23 cellular contexts compared by ENCODE assay signal in the genomic region with DNA sequence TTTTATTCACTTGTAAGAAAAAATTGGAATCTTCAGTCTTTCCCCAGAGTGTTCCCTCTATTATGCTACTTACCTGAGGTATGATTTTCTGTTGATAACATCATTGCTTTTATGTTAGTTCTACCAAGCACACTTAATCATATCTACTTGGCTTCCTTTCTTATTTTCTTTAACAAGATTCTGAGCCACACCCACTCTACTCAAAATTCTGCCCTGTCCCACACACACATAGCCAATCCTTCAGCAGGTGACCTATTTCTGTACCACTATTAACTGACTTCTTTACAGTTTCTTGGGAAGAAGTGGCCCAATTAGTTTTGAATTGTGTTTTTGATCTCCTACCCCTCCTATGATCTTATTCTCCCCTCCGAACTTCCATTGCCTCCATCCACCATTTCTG.
"Had no signal": no experiment of that assay in that cellular context is flagged by ENCODE, and none has a peak within 500 bp of the region (broad histone marks: within the 10 kb centered on the region; RNA-seq: fewer than 3 reads in every experiment).

No MANE protein-coding gene starts in this region.

- ATAC-seq: effector memory CD8-positive, alpha-beta T cell; esophagus mucosa; foreskin keratinocyte; gastrocnemius medialis; gastroesophageal sphincter; heart left ventricle; heart right ventricle had no signal

- H3K27ac ChIP-seq: colonic mucosa, coronary artery, epithelial cell of prostate, esophagus muscularis mucosa, esophagus squamous epithelium, foreskin keratinocyte, gastrocnemius medialis, gastroesophageal sphincter, heart left ventricle, heart right ventricle had no signal

- H3K4me3 ChIP-seq: colonic mucosa, coronary artery, esophagus muscularis mucosa, esophagus squamous epithelium, gastrocnemius medialis, gastroesophageal sphincter, heart left ventricle, heart right ventricle had no signal

- DNase-seq: colonic mucosa; cortex of kidney; dermis blood vessel endothelial cell; effector CD4-positive, alpha-beta T cell; effector CD8-positive, alpha-beta T cell; effector memory CD4-positive, alpha-beta T cell; effector memory CD8-positive, alpha-beta T cell; endodermal cell; erythroblast; esophagus squamous epithelium; foreskin fibroblast; foreskin keratinocyte; foreskin melanocyte; gastrocnemius medialis; glutamatergic neuron; head of caudate nucleus; heart left ventricle; heart right ventricle had no signal

- H3K27me3 ChIP-seq: colonic mucosa, esophagus muscularis mucosa, esophagus squamous epithelium, foreskin keratinocyte, gastrocnemius medialis, gastroesophageal sphincter, heart left ventricle, heart right ventricle had no signal

- H3K4me1 ChIP-seq: colonic mucosa, esophagus muscularis mucosa, esophagus squamous epithelium, foreskin keratinocyte, gastrocnemius medialis, gastroesophageal sphincter, heart left ventricle, heart right ventricle had no signal

- H3K9me3 ChIP-seq: colonic mucosa, esophagus muscularis mucosa, esophagus squamous epithelium, gastrocnemius medialis, gastroesophageal sphincter, heart left ventricle, heart right ventricle had no signal

- H3K36me3 ChIP-seq: colonic mucosa, esophagus muscularis mucosa, esophagus squamous epithelium, gastrocnemius medialis, gastroesophageal sphincter, heart left ventricle, heart right ventricle had no signal
